ENCODE assay signal across 8 cellular contexts in the genomic region with DNA sequence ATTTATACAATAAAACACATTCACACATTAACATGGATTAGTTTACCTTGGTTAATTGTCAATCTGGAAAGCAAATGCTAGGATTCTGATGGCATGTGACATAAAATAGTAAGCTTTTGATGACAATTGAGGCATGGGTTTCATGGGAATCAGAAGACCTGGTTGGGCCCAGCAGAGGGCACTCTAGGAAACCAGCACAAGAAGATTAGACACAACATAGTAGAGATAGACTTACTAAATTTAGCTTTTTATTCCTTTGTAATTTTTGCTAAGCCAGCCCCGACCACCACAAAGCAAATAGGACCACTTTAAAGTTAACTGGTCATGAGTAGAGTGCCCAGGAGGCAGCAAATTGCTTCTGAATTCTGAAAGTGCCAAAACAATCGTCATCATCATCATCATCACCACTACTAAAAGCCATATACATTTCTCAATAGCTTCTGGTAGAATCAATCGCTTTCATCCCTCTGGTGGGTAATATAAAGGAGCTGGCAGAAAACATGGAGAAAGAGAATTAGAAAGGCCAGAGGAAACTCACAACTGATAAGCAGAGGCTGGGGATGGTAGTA.
DNase-seq lines count a peak whose midpoint lies in the region; ATAC-seq and TF ChIP-seq lines count a peak whose summit lies in the region.

No MANE protein-coding gene starts in this region.

- H3K9me2 ChIP-seq in GM23248 (ENCODE audit: insufficient read depth) = no peaks in the 10 kb centered on the region

- H2AFZ ChIP-seq in GM23248 = peak overlapping the region; percentile 49

- H4K20me1 ChIP-seq in GM23248 (ENCODE audit: insufficient read depth) = no peaks in the 10 kb centered on the region

- H3K36me3 ChIP-seq in GM23248 (ENCODE audit: low read depth) (no peaks in the 10 kb centered on the region), skeletal muscle tissue (ENCODE audit: control insufficient read depth in 3 of 3, insufficient read depth in 3 of 3, low read length in 3 of 3) (no peaks in the 10 kb centered on the region)

- peak; percentile 34 for DNase-seq in AG09309 (ENCODE audit: low read depth)
- no peak for DNase-seq in GM23248
- DNase-seq in activated CD4-positive, alpha-beta T cell treated with anti-CD3 and anti-CD28 coated beads, Interleukin-2, amount 50 U/mL, for 48 hours = peak; percentile 39 to 47
- DNase-seq in foreskin keratinocyte = no peak
- no peak for DNase-seq in DMS153 (lab: John Stamatoyannopoulos, UW)
- no peak for DNase-seq in AG08396 (ENCODE audit: low spot score)

- WGBS in GM23248 (ENCODE audit: low coverage in 1 of 2, low lambda C conversion rate in 2 of 2, missing lambda C conversion rate in 2 of 2), 2 experiments = 77 to 80% methylated on average over 3 of the region's 3 CpGs

- ATAC-seq in foreskin keratinocyte (no peak), HG02870 (IDR thresholded peaks at IDR 0.05; ENCODE audit: unreplicated experiment) (no peak)

- H3K4me2 ChIP-seq in GM23248 (ENCODE audit: unreplicated experiment) = peak overlapping the region; percentile 53

- H3K27me3 ChIP-seq in GM23248 (replicated peaks; ENCODE audit: insufficient read depth) (no peaks in the 10 kb centered on the region), foreskin keratinocyte (no peaks in the 10 kb centered on the region), skeletal muscle tissue (ENCODE audit: control insufficient read depth in 3 of 3, insufficient read depth in 3 of 3, low read length in 3 of 3) (no peaks in the 10 kb centered on the region)

- H3K4me1 ChIP-seq in GM23248 (ENCODE audit: insufficient read depth) (peaks cover 34% of the 10 kb centered on the region), foreskin keratinocyte (no peaks in the 10 kb centered on the region), skeletal muscle tissue (ENCODE audit: control insufficient read depth in 3 of 3, insufficient read depth in 3 of 3, low read length in 3 of 3) (no peaks in the 10 kb centered on the region)

- H3K27ac ChIP-seq in GM23248 = peak overlapping the region; percentile 78
- no peak overlapping the region for H3K27ac ChIP-seq in foreskin keratinocyte
- H3K27ac ChIP-seq in skeletal muscle tissue (ENCODE audit: low read depth, low read length) = peak overlapping the region; percentile 17

- H3K9me3 ChIP-seq in GM23248 (ENCODE audit: low read depth) = no peaks in the 10 kb centered on the region
- H3K9me3 ChIP-seq in skeletal muscle tissue (ENCODE audit: control insufficient read depth in 3 of 3, low read length in 3 of 3) = no peaks in the 10 kb centered on the region

- H3K79me2 ChIP-seq in GM23248 (ENCODE audit: insufficient read depth) = no peaks in the 10 kb centered on the region

- in situ Hi-C loops in GM23248 (cut with MboI) = no loop called here

- H3K9ac ChIP-seq in GM23248 (peak overlapping the region; percentile 22; the same call in 1 of the 2 replicates), skeletal muscle tissue (ENCODE audit: low read depth in 1 of 3, low read length in 3 of 3) (no peak overlapping the region)

- peaks cover 35% of the 10 kb centered on the region for H3F3A ChIP-seq in GM23248 (ENCODE audit: insufficient read depth)

- TF ChIP-seq CTCF in AG09309 (IDR thresholded peaks at IDR 0.05; ENCODE audit: control insufficient read depth, insufficient read depth, low read depth, low read length, missing control alignments) = peak; percentile 52
- TF ChIP-seq CTCF in foreskin keratinocyte (conservative IDR thresholded peaks at IDR 0.05) = peak; percentile 52

- H3K4me3 ChIP-seq in AG09309 (ENCODE audit: control insufficient read depth, low read depth, low read length) (no peak overlapping the region), GM23248 (0 out of 2 replicates have a peak overlapping the region, but pooled peaks have one; percentile 3), skeletal muscle tissue (ENCODE audit: low read length in 3 of 3) (no peak overlapping the region)

Comparison
In these comparisons a context has a peak if more than half of its experiments do, and no peak if none do; other contexts are left out.
1. DNase-seq: peak in AG09309 (single experiment) and activated CD4-positive, alpha-beta T cell treated with anti-CD3 and anti-CD28 coated beads, Interleukin-2, amount 50 U/mL, for 48 hours (2 of 2); none in GM23248 (single experiment), foreskin keratinocyte (0 of 2), DMS153 (single experiment) and AG08396 (single experiment).